ENCODE assay signal across 15 cellular contexts in the genomic region with DNA sequence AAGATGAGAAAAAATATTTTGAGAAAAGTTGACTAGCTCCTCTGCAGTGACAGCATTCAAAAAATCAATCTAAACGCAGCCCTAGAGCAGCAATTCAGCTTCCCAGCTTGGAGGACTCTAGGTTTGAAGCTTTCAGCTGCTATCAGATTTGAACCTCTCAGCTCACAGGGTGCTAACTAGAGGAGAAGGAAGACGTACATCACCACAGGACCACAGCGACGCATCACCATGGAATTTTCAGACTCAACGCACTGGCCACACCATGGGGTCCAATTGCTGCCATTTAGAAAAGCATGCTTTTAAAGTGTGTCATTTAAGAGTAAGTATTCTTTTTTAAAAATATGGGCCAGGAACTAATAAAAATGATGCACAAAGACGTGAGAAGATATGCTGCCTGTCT. TPM values are rescaled to one million over a fixed set of nuclear protein-coding genes. Genes with fewer than 3 reads are reported as not detected.
DNase-seq lines count a peak whose midpoint lies in the region; ATAC-seq and TF ChIP-seq lines count a peak whose summit lies in the region.
"Had no signal": no experiment of that assay in that cellular context is flagged by ENCODE, and none has a peak within 500 bp of the region (broad histone marks: within the 10 kb centered on the region; RNA-seq: fewer than 3 reads in every experiment).

No MANE protein-coding gene starts in this region.

- H3K9me3 ChIP-seq in neural progenitor cell (ENCODE audit: low read depth) (no peaks in the 10 kb centered on the region), mucosa of descending colon (no peaks in the 10 kb centered on the region)
- H3K9me3 ChIP-seq: gastrocnemius medialis, left ventricle myocardium inferior, prostate gland had no signal

- no peaks in the 10 kb centered on the region for H3K36me3 ChIP-seq in neural progenitor cell
- H3K36me3 ChIP-seq in mucosa of descending colon (ENCODE audit: low read depth), result no peaks in the 10 kb centered on the region
- H3K36me3 ChIP-seq: gastrocnemius medialis, left ventricle myocardium inferior, prostate gland had no signal

- peak overlapping the region; percentile 61 for H3K4me3 Mint-ChIP-seq in central memory CD8-positive, alpha-beta T cell
- no peak overlapping the region for H3K4me3 Mint-ChIP-seq in neural progenitor cell
- H3K4me3 Mint-ChIP-seq: activated CD4-positive, alpha-beta T cell treated with anti-CD3 and anti-CD28 coated beads, Interleukin-2, amount 10 ng/mL, durations not matched to agents 7 days and 5 days had no signal

- H3K9ac ChIP-seq in neural progenitor cell, result no peak overlapping the region

- no peak overlapping the region for H3K4me3 ChIP-seq in neural progenitor cell
- no peak overlapping the region for H3K4me3 ChIP-seq in mucosa of descending colon
- H3K4me3 ChIP-seq: gastrocnemius medialis, left ventricle myocardium inferior, prostate gland, SK-N-MC had no signal

- H3K27ac Mint-ChIP-seq in central memory CD8-positive, alpha-beta T cell (ENCODE audit: low read depth), result peak overlapping the region; percentile 81
- H3K27ac Mint-ChIP-seq in neural progenitor cell, result peak overlapping the region; percentile 4
- H3K27ac Mint-ChIP-seq: activated CD4-positive, alpha-beta T cell treated with anti-CD3 and anti-CD28 coated beads, Interleukin-2, amount 10 ng/mL, durations not matched to agents 7 days and 5 days had no signal

- H3K27ac ChIP-seq in neural progenitor cell, result no peak overlapping the region
- H3K27ac ChIP-seq: gastrocnemius medialis, left ventricle myocardium inferior, prostate gland, SK-N-MC had no signal

- H3K27me3 Mint-ChIP-seq in central memory CD8-positive, alpha-beta T cell, result no peaks in the 10 kb centered on the region
- no peaks in the 10 kb centered on the region for H3K27me3 Mint-ChIP-seq in neural progenitor cell (ENCODE audit: insufficient read depth, low read depth)
- H3K27me3 Mint-ChIP-seq: activated CD4-positive, alpha-beta T cell treated with anti-CD3 and anti-CD28 coated beads, Interleukin-2, amount 10 ng/mL, durations not matched to agents 7 days and 5 days had no signal

- no peaks in the 10 kb centered on the region for H3K79me2 ChIP-seq in neural progenitor cell (ENCODE audit: low read depth)

- no peaks in the 10 kb centered on the region for H3F3A ChIP-seq in neural progenitor cell (ENCODE audit: low read depth)

- no peak overlapping the region for H3K4me2 ChIP-seq in neural progenitor cell

- TF ChIP-seq CTCF in neural progenitor cell (IDR thresholded peaks at IDR 0.05) (no peak), mucosa of descending colon (IDR thresholded peaks at IDR 0.05) (no peak)

- H3K4me1 ChIP-seq in neural progenitor cell (no peaks in the 10 kb centered on the region), mucosa of descending colon (ENCODE audit: low read depth) (peaks cover 8% of the 10 kb centered on the region)
- H3K4me1 ChIP-seq: gastrocnemius medialis, prostate gland had no signal

- H3K36me3 Mint-ChIP-seq in central memory CD8-positive, alpha-beta T cell (ENCODE audit: insufficient read depth), result peaks cover 8% of the 10 kb centered on the region
- H3K36me3 Mint-ChIP-seq in neural progenitor cell, result peaks cover 4% of the 10 kb centered on the region

- DNase-seq in Daoy (ENCODE audit: low read depth) (peak; percentile 89), M059J (ENCODE audit: low read depth) (peak; percentile 96), neural progenitor cell (ENCODE audit: low spot score) (no peak), mucosa of descending colon (no peak), D341Med (ENCODE audit: low spot score) (no peak)
- DNase-seq in central memory CD8-positive, alpha-beta T cell (ENCODE audit: low spot score in 2 of 2), result no peak
- DNase-seq: activated CD4-positive, alpha-beta T cell treated with anti-CD3 and anti-CD28 coated beads, Interleukin-2, amount 10 ng/mL, durations not matched to agents 7 days and 5 days; gastrocnemius medialis; left ventricle myocardium inferior; NCI-H1694; substantia nigra had no signal

- no peaks in the 10 kb centered on the region for H3K9me3 Mint-ChIP-seq in central memory CD8-positive, alpha-beta T cell
- no peaks in the 10 kb centered on the region for H3K9me3 Mint-ChIP-seq in neural progenitor cell
- H3K9me3 Mint-ChIP-seq: activated CD4-positive, alpha-beta T cell treated with anti-CD3 and anti-CD28 coated beads, Interleukin-2, amount 10 ng/mL, durations not matched to agents 7 days and 5 days had no signal

- H3K27me3 ChIP-seq in neural progenitor cell, result no peaks in the 10 kb centered on the region
- H3K27me3 ChIP-seq: gastrocnemius medialis had no signal

- peaks cover 83% of the 10 kb centered on the region for H3K4me1 Mint-ChIP-seq in central memory CD8-positive, alpha-beta T cell
- peaks cover 5% of the 10 kb centered on the region for H3K4me1 Mint-ChIP-seq in neural progenitor cell

- ATAC-seq in central memory CD8-positive, alpha-beta T cell (replicated peaks; ENCODE audit: extremely low read depth, poor library complexity, severe bottlenecking), result peak; percentile 15
- ATAC-seq in mucosa of descending colon (no peak), HG03460 (IDR thresholded peaks at IDR 0.05; ENCODE audit: unreplicated experiment) (no peak), HG03039 (IDR thresholded peaks at IDR 0.05; ENCODE audit: unreplicated experiment) (no peak)
- ATAC-seq: gastrocnemius medialis had no signal

- no peaks in the 10 kb centered on the region for H4K20me1 ChIP-seq in neural progenitor cell (ENCODE audit: low read depth)

- H2AFZ ChIP-seq in neural progenitor cell (replicated peaks), result no peak overlapping the region

- intact Hi-C loops in mucosa of descending colon (cut with DNase I, micrococcal nuclease), result no loop called here

RNA-seq across cellular contexts. Expression of a gene that starts 45.0 kb away (rescaled TPM):
- 49.3 and 50.1 TPM in 2 replicates for total RNA-seq in Daoy (2014; rRNA removed; shearing (Covaris generic))
- total RNA-seq in M059J (2014; rRNA removed; shearing (Covaris generic)), result 140 and 183 TPM in 2 replicates
- total RNA-seq in neural progenitor cell (ENCODE audit: low replicate concordance), result 28.5 and 37.4 TPM in 2 replicates
- 10 to 100 TPM; 43.6 to 92.3 (median 67.7) TPM for total RNA-seq in mucosa of descending colon

Comparison
In these comparisons a context has a peak if more than half of its experiments do, and no peak if none do; other contexts are left out.
1. DNase-seq: peak in Daoy (single experiment) and M059J (single experiment); none in central memory CD8-positive, alpha-beta T cell (0 of 2), neural progenitor cell (single experiment), mucosa of descending colon (0 of 3) and D341Med (single experiment).